Comparison of ENCODE assay signal across 22 cellular contexts in genomic region chr7:19407270-19407669, GRCh38.
"Had no signal": no experiment of that assay in that cellular context is flagged by ENCODE, and none has a peak within 500 bp of the region (broad histone marks: within the 10 kb centered on the region; RNA-seq: fewer than 3 reads in every experiment).

No MANE protein-coding gene starts in this region.

- DNase-seq: activated B cell treated with CpG ODN at 0.5 μM for 24 hours; activated CD4-positive, alpha-beta T cell treated with anti-CD3 and anti-CD28 coated beads for 1 hour; activated CD4-positive, alpha-beta T cell treated with anti-CD3 and anti-CD28 coated beads, Interleukin-2, amount 10 ng/mL, durations not matched to agents 24 days and 14 days; activated CD4-positive, alpha-beta T cell treated with anti-CD3 and anti-CD28 coated beads, Interleukin-2, amount 50 U/mL, for 48 hours; activated gamma-delta T cell; activated naive CD4-positive, alpha-beta T cell treated with anti-CD3 and anti-CD28 coated beads for 36 hours; activated T-cell treated with anti-CD3 and anti-CD28 coated beads, Interleukin-2, amount 50 U/mL, for 4 hours; amygdala; MG63; MV-4-11; NCI-H1092 treated with DMSO at 0.1 percent for 48 hours; NCI-H1436; NCI-H187; NCI-H2081; NCI-H524; PC-3; SHP77 treated with DMSO at 0.1 percent for 48 hours; T-helper 17 cell; T1000 had no signal

- H3K36me3 ChIP-seq: MG63 had no signal

- FAIRE-seq: astrocyte, TTC549 had no signal

- H3K27me3 ChIP-seq: MG63 had no signal

- H3K9me3 ChIP-seq: MG63 had no signal

- ATAC-seq: activated T-cell treated with anti-CD3 and anti-CD28 coated beads, Interleukin-2, amount 50 U/mL, for 4 hours; activated T-helper 17 cell treated with anti-CD3 and anti-CD28 coated beads, Interleukin-2, amount 50 U/mL, for 72 hours; PC-3; T-helper 17 cell had no signal

- H3K4me3 ChIP-seq: MG63 had no signal
